ENCODE assay signal across 28 cellular contexts in the genomic region with DNA sequence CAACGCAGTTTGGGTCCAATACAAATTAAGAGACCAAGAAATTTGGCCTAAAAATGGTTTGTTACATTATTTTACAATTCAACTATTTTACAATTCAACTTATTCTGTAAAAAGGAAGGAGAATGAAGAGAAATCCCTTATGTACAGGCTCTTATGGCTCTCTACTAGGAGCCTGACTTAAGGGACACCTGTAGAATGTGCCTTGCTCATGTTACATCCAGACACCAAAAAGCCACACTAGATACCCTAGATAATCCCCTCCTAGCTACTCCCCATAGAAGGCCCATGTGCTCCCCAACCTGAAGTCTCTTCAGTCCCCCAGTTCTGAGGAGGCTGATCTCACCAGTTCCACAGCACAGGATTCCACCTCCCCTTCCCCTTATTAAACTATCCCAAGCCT.
"Had no signal": no experiment of that assay in that cellular context is flagged by ENCODE, and none has a peak within 500 bp of the region (broad histone marks: within the 10 kb centered on the region; RNA-seq: fewer than 3 reads in every experiment).

No MANE protein-coding gene starts in this region.

- H3K27me3 ChIP-seq: neutrophil, right lobe of liver, sigmoid colon, stomach, thyroid gland, tibial nerve, upper lobe of left lung, vagina had no signal

- H3K36me3 ChIP-seq: neutrophil, prostate gland, right lobe of liver, sigmoid colon, thoracic aorta, thyroid gland, upper lobe of left lung, vagina had no signal

- H2AFZ ChIP-seq: parathyroid adenoma had no signal

- H3K4me1 Mint-ChIP-seq: nephron progenitor cell; neural crest cell; stimulated activated effector memory CD8-positive, alpha-beta T cell treated with anti-CD3 and anti-CD28 coated beads, Interleukin-12 subunit alpha, Interleukin-12 subunit beta, amount 100 ng/mL, for 72 hours had no signal

- H3K4me3 ChIP-seq: prostate gland, right lobe of liver, sigmoid colon, stomach, thoracic aorta, thyroid gland, tibial nerve, upper lobe of left lung, vagina had no signal

- ATAC-seq: naive thymus-derived CD8-positive, alpha-beta T cell; natural killer cell treated with Interleukin-12 subunit alpha and Interleukin-12 subunit beta and Interleukin-15 and Interleukin-18, amount 100 ng/mL, for 72 hours; right cardiac atrium; right lobe of liver; stimulated activated effector memory CD8-positive, alpha-beta T cell treated with anti-CD3 and anti-CD28 coated beads, Interleukin-12 subunit alpha, Interleukin-12 subunit beta, amount 100 ng/mL, for 72 hours; stimulated activated naive B cell treated with anti-CD40 and anti-IgM and Interleukin-4, amounts not matched to agents 10 μg/mL and 1 μg/mL and 100 μg/mL, for 72 hours had no signal

- H3K9ac ChIP-seq: parathyroid adenoma had no signal

- H3K27ac Mint-ChIP-seq: naive thymus-derived CD8-positive, alpha-beta T cell; natural killer cell treated with Interleukin-12 subunit alpha and Interleukin-12 subunit beta and Interleukin-15 and Interleukin-18, amount 100 ng/mL, for 72 hours; nephron progenitor cell; stimulated activated effector memory CD8-positive, alpha-beta T cell treated with anti-CD3 and anti-CD28 coated beads, Interleukin-12 subunit alpha, Interleukin-12 subunit beta, amount 100 ng/mL, for 72 hours; stimulated activated naive B cell treated with anti-CD40 and anti-IgM and Interleukin-4, amounts not matched to agents 10 μg/mL and 1 μg/mL and 100 μg/mL, for 72 hours; stimulated activated naive CD8-positive, alpha-beta T cell treated with anti-CD3 and anti-CD28 coated beads, Interleukin-15, Interleukin-2, amounts not matched to agents 100 ng/mL and 50 ng/mL, for 24 hours had no signal

- H3K9me3 ChIP-seq: neutrophil, prostate gland, right lobe of liver, sigmoid colon, stomach, thoracic aorta, thyroid gland, tibial nerve, upper lobe of left lung, vagina had no signal

- H3K4me3 Mint-ChIP-seq: naive thymus-derived CD8-positive, alpha-beta T cell; natural killer cell treated with Interleukin-12 subunit alpha and Interleukin-12 subunit beta and Interleukin-15 and Interleukin-18, amount 100 ng/mL, for 72 hours; nephron progenitor cell; neural crest cell; stimulated activated effector memory CD8-positive, alpha-beta T cell treated with anti-CD3 and anti-CD28 coated beads, Interleukin-12 subunit alpha, Interleukin-12 subunit beta, amount 100 ng/mL, for 72 hours; stimulated activated naive B cell treated with anti-CD40 and anti-IgM and Interleukin-4, amounts not matched to agents 10 μg/mL and 1 μg/mL and 100 μg/mL, for 72 hours; stimulated activated naive CD8-positive, alpha-beta T cell treated with anti-CD3 and anti-CD28 coated beads, Interleukin-15, Interleukin-2, amounts not matched to agents 100 ng/mL and 50 ng/mL, for 24 hours had no signal

- H3K9me3 Mint-ChIP-seq: naive thymus-derived CD8-positive, alpha-beta T cell; natural killer cell treated with Interleukin-12 subunit alpha and Interleukin-12 subunit beta and Interleukin-15 and Interleukin-18, amount 100 ng/mL, for 72 hours; stimulated activated effector memory CD8-positive, alpha-beta T cell treated with anti-CD3 and anti-CD28 coated beads, Interleukin-12 subunit alpha, Interleukin-12 subunit beta, amount 100 ng/mL, for 72 hours; stimulated activated naive B cell treated with anti-CD40 and anti-IgM and Interleukin-4, amounts not matched to agents 10 μg/mL and 1 μg/mL and 100 μg/mL, for 72 hours; stimulated activated naive CD8-positive, alpha-beta T cell treated with anti-CD3 and anti-CD28 coated beads, Interleukin-15, Interleukin-2, amounts not matched to agents 100 ng/mL and 50 ng/mL, for 24 hours had no signal

- H3K27me3 Mint-ChIP-seq: naive thymus-derived CD8-positive, alpha-beta T cell; natural killer cell treated with Interleukin-12 subunit alpha and Interleukin-12 subunit beta and Interleukin-15 and Interleukin-18, amount 100 ng/mL, for 72 hours; stimulated activated naive B cell treated with anti-CD40 and anti-IgM and Interleukin-4, amounts not matched to agents 10 μg/mL and 1 μg/mL and 100 μg/mL, for 72 hours; stimulated activated naive CD8-positive, alpha-beta T cell treated with anti-CD3 and anti-CD28 coated beads, Interleukin-15, Interleukin-2, amounts not matched to agents 100 ng/mL and 50 ng/mL, for 24 hours had no signal

- H3K36me3 Mint-ChIP-seq: stimulated activated effector memory CD8-positive, alpha-beta T cell treated with anti-CD3 and anti-CD28 coated beads, Interleukin-12 subunit alpha, Interleukin-12 subunit beta, amount 100 ng/mL, for 72 hours had no signal

- H3K27ac ChIP-seq: neutrophil, parathyroid adenoma, prostate gland, right lobe of liver, sigmoid colon, stomach, thoracic aorta, thyroid gland, tibial nerve, upper lobe of left lung, vagina had no signal

- FAIRE-seq: small intestine, urothelium cell line had no signal

- DNase-seq: naive thymus-derived CD8-positive, alpha-beta T cell; nephron progenitor cell; nucleus accumbens; right cardiac atrium; right lobe of liver; sigmoid colon; small intestine; stimulated activated CD4-positive, alpha-beta T cell treated with anti-CD3 and anti-CD28 coated beads, Interleukin-15, amount 100 ng/mL, for 24 hours; stimulated activated CD4-positive, alpha-beta T cell treated with anti-CD3 and anti-CD28 coated beads, Interleukin-2, amount 100 ng/mL, for 24 hours; stimulated activated CD4-positive, alpha-beta T cell treated with anti-CD3 and anti-CD28 coated beads, Interleukin-2, amount 100 ng/mL, for 48 hours; stimulated activated CD4-positive, alpha-beta T cell treated with anti-CD3 and anti-CD28 coated beads, Interleukin-4, amount 100 ng/mL, for 24 hours; stimulated activated naive B cell treated with anti-CD40 and anti-IgM and Interleukin-4, amounts not matched to agents 10 μg/mL and 1 μg/mL and 100 μg/mL, for 72 hours; stimulated activated naive CD4-positive, alpha-beta T cell treated with Interleukin-2 at 50 U/mL for 16 hours; stomach; thyroid gland; trophoblast cell; upper lobe of left lung had no signal

- H3K79me2 ChIP-seq: parathyroid adenoma had no signal

- H3K4me1 ChIP-seq: parathyroid adenoma, prostate gland, right lobe of liver, sigmoid colon, stomach, thyroid gland, tibial nerve, upper lobe of left lung, vagina had no signal
